In genomic region chr5:19886123-19886921, GRCh38 we compare ENCODE assay signal across 8 cellular contexts.
DNase-seq lines count a peak whose midpoint lies in the region; ATAC-seq lines count a peak whose summit lies in the region.

No MANE protein-coding gene starts in this region.

- H3K27ac Mint-ChIP-seq in activated T-cell treated with anti-CD3 and anti-CD28 coated beads, Interleukin-2, amount 50 U/mL, for 24 hours, result no peak overlapping the region

- peak; percentile 91 for DNase-seq in DMS53 treated with DMSO at 0.1 percent for 48 hours (lab: John Stamatoyannopoulos, UW; ENCODE audit: unreplicated experiment)
- peak; percentile 67 to 85 for DNase-seq in NCI-H2081 (lab: John Stamatoyannopoulos, UW)
- peak; percentile 23 for DNase-seq in mesendoderm
- DNase-seq in activated T-cell treated with anti-CD3 and anti-CD28 coated beads, Interleukin-2, amount 50 U/mL, for 24 hours, result no peak
- DNase-seq in KG1 (lab: John Stamatoyannopoulos, UW), result no peak

- peaks cover 2% of the 10 kb centered on the region for H3K9me3 Mint-ChIP-seq in activated T-cell treated with anti-CD3 and anti-CD28 coated beads, Interleukin-2, amount 50 U/mL, for 24 hours

- no peak overlapping the region for H3K23ac ChIP-seq in mesendoderm (ENCODE audit: low read length)

- H3K4me3 ChIP-seq in mesendoderm (ENCODE audit: low read length), result no peak overlapping the region

- H3K27ac ChIP-seq in angular gyrus (ENCODE audit: low read depth, low read length) (peak overlapping the region; percentile 17), mesendoderm (ENCODE audit: low read depth, low read length) (no peak overlapping the region)

- peak overlapping the region; percentile 74 for H2BK15ac ChIP-seq in mesendoderm (replicated peaks; ENCODE audit: low read depth)

- no peaks in the 10 kb centered on the region for H3K36me3 ChIP-seq in mesendoderm (ENCODE audit: control insufficient read depth, insufficient read depth, low read length)

- H3K27me3 Mint-ChIP-seq in activated T-cell treated with anti-CD3 and anti-CD28 coated beads, Interleukin-2, amount 50 U/mL, for 24 hours, result no peaks in the 10 kb centered on the region

- WGBS in mesendoderm (ENCODE audit: extremely low coverage, insufficient coverage, low lambda C conversion rate), result no CpG with 5 or more reads among the region's 7 CpGs

- H3K4me1 ChIP-seq in mesendoderm (ENCODE audit: control insufficient read depth, low read depth, low read length), result no peaks in the 10 kb centered on the region

- H2AK5ac ChIP-seq in mesendoderm (ENCODE audit: low read length), result no peak overlapping the region

- no peaks in the 10 kb centered on the region for H3K27me3 ChIP-seq in mesendoderm (ENCODE audit: insufficient read depth, low read length, poor library complexity)

- H3K36me3 Mint-ChIP-seq in activated T-cell treated with anti-CD3 and anti-CD28 coated beads, Interleukin-2, amount 50 U/mL, for 24 hours (ENCODE audit: low read depth), result no peaks in the 10 kb centered on the region

- no peak overlapping the region for H3K4me3 Mint-ChIP-seq in activated T-cell treated with anti-CD3 and anti-CD28 coated beads, Interleukin-2, amount 50 U/mL, for 24 hours

- H3K18ac ChIP-seq in mesendoderm (ENCODE audit: low read length), result no peak overlapping the region

- ATAC-seq in GM19324 (IDR thresholded peaks at IDR 0.05; ENCODE audit: low FRiP score, unreplicated experiment) (no peak), HG03469 (IDR thresholded peaks at IDR 0.05; ENCODE audit: unreplicated experiment) (no peak)

- no peak overlapping the region for H4K8ac ChIP-seq in mesendoderm (ENCODE audit: low read depth, low read length)

- no peak overlapping the region for H4K5ac ChIP-seq in mesendoderm (ENCODE audit: low read length)

- no peak overlapping the region for H2BK120ac ChIP-seq in mesendoderm (ENCODE audit: low read depth, low read length)

- H2BK5ac ChIP-seq in mesendoderm (ENCODE audit: low read length), result no peak overlapping the region

- no peak overlapping the region for H3K4ac ChIP-seq in mesendoderm (ENCODE audit: low read depth, low read length)

- H3K79me2 ChIP-seq in mesendoderm (ENCODE audit: control insufficient read depth, insufficient read depth, low read length), result no peaks in the 10 kb centered on the region

- H3K9ac ChIP-seq in mesendoderm (ENCODE audit: low read length), result no peak overlapping the region

- no peaks in the 10 kb centered on the region for H3K4me1 Mint-ChIP-seq in activated T-cell treated with anti-CD3 and anti-CD28 coated beads, Interleukin-2, amount 50 U/mL, for 24 hours (ENCODE audit: low read depth)

- H3K56ac ChIP-seq in mesendoderm (ENCODE audit: low read length), result no peak overlapping the region

- no peak overlapping the region for H3K4me2 ChIP-seq in mesendoderm (ENCODE audit: low read length)

- no peaks in the 10 kb centered on the region for H3K79me1 ChIP-seq in mesendoderm (ENCODE audit: low read length)

Comparison
In these comparisons a context has a peak if more than half of its experiments do, and no peak if none do; other contexts are left out.
1. DNase-seq: peak in DMS53 treated with DMSO at 0.1 percent for 48 hours (single experiment), NCI-H2081 (2 of 2) and mesendoderm (single experiment); none in activated T-cell treated with anti-CD3 and anti-CD28 coated beads, Interleukin-2, amount 50 U/mL, for 24 hours (single experiment) and KG1 (single experiment).